23 cellular contexts compared by ENCODE assay signal in the genomic region with DNA sequence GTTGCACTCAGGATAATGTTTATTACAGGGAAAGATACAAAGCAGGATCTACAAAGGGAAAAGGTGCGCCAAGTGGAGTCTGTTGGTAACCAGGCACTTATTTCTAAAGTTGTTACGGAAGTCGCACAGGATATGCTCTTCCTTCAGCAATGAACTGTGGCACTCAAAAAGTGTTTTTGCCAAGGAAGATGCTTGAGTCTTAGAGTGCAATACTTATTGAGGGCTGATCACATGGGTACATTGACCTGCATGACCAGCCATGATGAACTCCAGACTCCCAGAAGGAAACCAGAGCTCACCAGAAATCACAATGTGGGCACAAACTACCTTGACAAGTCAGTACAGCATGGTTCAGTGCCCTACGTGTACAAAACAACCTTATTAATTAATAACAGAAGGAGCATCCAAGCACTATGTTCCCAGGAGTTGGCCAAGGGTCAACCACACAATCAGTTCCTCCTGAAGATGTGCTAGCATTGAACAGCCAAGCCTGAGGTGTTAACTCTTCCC.
DNase-seq lines count a peak whose midpoint lies in the region; ATAC-seq and TF ChIP-seq lines count a peak whose summit lies in the region.
"Had no signal": no experiment of that assay in that cellular context is flagged by ENCODE, and none has a peak within 500 bp of the region (broad histone marks: within the 10 kb centered on the region; RNA-seq: fewer than 3 reads in every experiment).

No MANE protein-coding gene starts in this region.

- H3K4me2 ChIP-seq in MM.1S (ENCODE audit: low read depth, low read length), result no peak overlapping the region

- no peak overlapping the region for H3K9ac ChIP-seq in MM.1S (ENCODE audit: low read length)
- H3K9ac ChIP-seq: BLaER1 treated with 17β-estradiol and CSF1 and Interleukin-3, amounts not matched to agents 10 nM and 100 nM had no signal

- DNase-seq in Caki2 (ENCODE audit: low read depth) (peak; percentile 24), HK-2 (ENCODE audit: unreplicated experiment) (peak; percentile 3), kidney tubule cell (ENCODE audit: low spot score) (peak; percentile 79), renal cortical epithelial cell (ENCODE audit: low read depth) (peak; percentile 97), germinal center (ENCODE audit: low spot score) (no peak), upper lobe of left lung (no peak), MM.1S (no peak)
- DNase-seq: 8988T; ACHN; BE2C; Caco-2; CD4-positive, alpha-beta T cell; CD8-positive, alpha-beta T cell; DMS 273 treated with DMSO at 0.1 percent for 48 hours; DMS153; DMS53; DMS79; DND-41; EL; GDM1 had no signal

- no peak for TF ChIP-seq EP300 in upper lobe of left lung (IDR thresholded peaks at IDR 0.05)

- H3K27me3 ChIP-seq in upper lobe of left lung (no peaks in the 10 kb centered on the region), MM.1S (replicated peaks; ENCODE audit: insufficient read depth, low read length) (no peaks in the 10 kb centered on the region)
- H3K27me3 ChIP-seq: BE2C; BLaER1 treated with 17β-estradiol and CSF1 and Interleukin-3, amounts not matched to agents 10 nM and 100 nM had no signal

- WGBS in upper lobe of left lung, 2 donors, result 93 to 97% methylated on average over 4 of the region's 4 CpGs

- no peaks in the 10 kb centered on the region for H3F3A ChIP-seq in MM.1S (ENCODE audit: insufficient read depth, low read length)

- H3K27ac ChIP-seq in upper lobe of left lung, result no peak overlapping the region
- H3K27ac ChIP-seq in MM.1S (ENCODE audit: low read length), result no peak overlapping the region
- H3K27ac ChIP-seq: BLaER1 treated with 17β-estradiol and CSF1 and Interleukin-3, amounts not matched to agents 10 nM and 100 nM; C4-2B had no signal

- in situ Hi-C loops in Caki2 (cut with HindIII; ENCODE audit: low pct_unique_long_range_greater_than_20kb, low sequenced_read_pairs), result no loop called here

- TF ChIP-seq POLR2A in upper lobe of left lung (IDR thresholded peaks at IDR 0.05), result no peak

- no peaks in the 10 kb centered on the region for H4K20me1 ChIP-seq in MM.1S (ENCODE audit: insufficient read depth, low read length)
- H4K20me1 ChIP-seq: BLaER1 treated with 17β-estradiol and CSF1 and Interleukin-3, amounts not matched to agents 10 nM and 100 nM had no signal

- no peak overlapping the region for H2AFZ ChIP-seq in MM.1S (ENCODE audit: low read length)

- no peaks in the 10 kb centered on the region for H3K36me3 ChIP-seq in upper lobe of left lung
- H3K36me3 ChIP-seq in MM.1S (replicated peaks; ENCODE audit: insufficient read depth, low read length), result no peaks in the 10 kb centered on the region
- H3K36me3 ChIP-seq: BE2C; BLaER1 treated with 17β-estradiol and CSF1 and Interleukin-3, amounts not matched to agents 10 nM and 100 nM had no signal

- no peaks in the 10 kb centered on the region for H3K79me2 ChIP-seq in MM.1S (ENCODE audit: low read length)

- no peak for ATAC-seq in upper lobe of left lung (ENCODE audit: low FRiP score in 2 of 2)
- ATAC-seq in GM18909 (IDR thresholded peaks at IDR 0.05; ENCODE audit: poor library complexity, unreplicated experiment), result no peak
- ATAC-seq: CD8-positive, alpha-beta T cell had no signal

- TF ChIP-seq CTCF in upper lobe of left lung (IDR thresholded peaks at IDR 0.05) (no peak), MM.1S (IDR thresholded peaks at IDR 0.05; ENCODE audit: low read length) (no peak)

- H3K9me2 ChIP-seq in MM.1S (replicated peaks; ENCODE audit: insufficient read depth, low read length), result no peaks in the 10 kb centered on the region

- H3K4me3 ChIP-seq in upper lobe of left lung (no peak overlapping the region), MM.1S (ENCODE audit: low read length) (no peak overlapping the region)
- H3K4me3 ChIP-seq: BLaER1 treated with 17β-estradiol and CSF1 and Interleukin-3, amounts not matched to agents 10 nM and 100 nM had no signal

- no peaks in the 10 kb centered on the region for H3K4me1 ChIP-seq in upper lobe of left lung
- H3K4me1 ChIP-seq in MM.1S (ENCODE audit: low read length), result no peaks in the 10 kb centered on the region
- H3K4me1 ChIP-seq: BE2C; BLaER1 treated with 17β-estradiol and CSF1 and Interleukin-3, amounts not matched to agents 10 nM and 100 nM; Caco-2 had no signal

- no peaks in the 10 kb centered on the region for H3K9me3 ChIP-seq in upper lobe of left lung
- no peaks in the 10 kb centered on the region for H3K9me3 ChIP-seq in MM.1S (replicated peaks; ENCODE audit: insufficient read depth, low read length)
- H3K9me3 ChIP-seq: BE2C; BLaER1 treated with 17β-estradiol and CSF1 and Interleukin-3, amounts not matched to agents 10 nM and 100 nM; Caco-2 had no signal

Comparison
In these comparisons a context has a peak if more than half of its experiments do, and no peak if none do; other contexts are left out.
1. DNase-seq: peak in Caki2 (single experiment), HK-2 (single experiment), kidney tubule cell (single experiment) and renal cortical epithelial cell (single experiment); none in germinal center (single experiment), upper lobe of left lung (0 of 2) and MM.1S (single experiment).